In the genomic region with DNA sequence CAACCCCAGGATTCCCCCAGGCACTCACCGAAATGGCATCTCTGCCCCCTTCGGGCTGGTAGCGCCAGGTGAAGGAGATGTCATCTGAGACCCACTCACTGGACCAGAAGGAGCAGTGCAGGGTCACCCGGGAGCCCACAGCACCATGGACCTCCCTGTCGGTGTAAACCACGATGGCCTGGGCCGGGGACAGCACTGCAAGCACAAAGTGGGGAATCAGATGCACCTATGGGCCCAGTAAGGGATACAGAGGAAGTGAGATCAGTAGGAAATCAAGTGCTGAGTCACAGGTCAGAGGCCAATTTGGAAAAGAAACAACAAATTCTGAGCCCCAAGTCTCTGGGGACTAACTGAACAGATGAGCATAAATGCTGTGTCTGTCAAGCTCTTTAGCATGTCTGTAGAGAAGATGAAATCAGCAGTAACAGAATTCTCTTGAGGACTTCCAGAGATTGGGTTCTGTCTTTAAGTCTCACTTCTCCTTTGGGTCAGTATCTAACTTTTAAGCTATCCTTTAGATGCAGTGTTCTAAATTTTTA, we compare ENCODE assay signal across 8 cellular contexts. TPM values are rescaled to one million over a fixed set of nuclear protein-coding genes. Genes with fewer than 3 reads are reported as not detected.
DNase-seq lines count a peak whose midpoint lies in the region; ATAC-seq and TF ChIP-seq lines count a peak whose summit lies in the region.

No MANE protein-coding gene starts in this region.

- no peak for ATAC-seq in left lobe of liver

- H3K27ac ChIP-seq in neutrophil: peak overlapping the region; percentile 99

- H3K27me3 ChIP-seq in GM06990 (replicated peaks; ENCODE audit: control insufficient read depth, insufficient read depth, low read length) (no peaks in the 10 kb centered on the region), neutrophil (no peaks in the 10 kb centered on the region)

- TF ChIP-seq POLR2A in NB4 (IDR thresholded peaks at IDR 0.05; ENCODE audit: extremely low read depth, insufficient read length): no peak

- H3K36me3 ChIP-seq in GM06990 (ENCODE audit: control insufficient read depth, insufficient read depth, low read length) (no peaks in the 10 kb centered on the region), neutrophil (no peaks in the 10 kb centered on the region)

- no peaks in the 10 kb centered on the region for H3K9me3 ChIP-seq in neutrophil

- peaks cover 48 to 56% of the 10 kb centered on the region in 2 experiments for H3K4me1 ChIP-seq in neutrophil (ENCODE audit: control insufficient read depth in 1 of 2, insufficient read depth in 1 of 2, low read depth in 1 of 2, low read length in 1 of 2)

- H3K4me3 ChIP-seq in GM06990 (replicated peaks; ENCODE audit: low read depth, low read length) (no peak overlapping the region; the same call in 1 of the 2 replicates), NB4 (ENCODE audit: low read depth, low read length) (peak overlapping the region; percentile 47), neutrophil (ENCODE audit: low read depth in 1 of 2, low read length in 1 of 2) (peak overlapping the region; percentile 16 to 78)

- DNase-seq in GM06990 (ENCODE audit: extremely low read depth, insufficient read length) (peak; percentile 32), NB4 (ENCODE audit: low read depth) (peak; percentile 94), left lobe of liver (ENCODE audit: low spot score) (no peak), ureter (ENCODE audit: low spot score) (no peak), NCI-H748 (lab: John Stamatoyannopoulos, UW; ENCODE audit: unreplicated experiment) (no peak)
- peak; percentile 14 for DNase-seq in central memory CD4-positive, alpha-beta T cell
- no peak for DNase-seq in effector CD8-positive, alpha-beta T cell (lab: John Stamatoyannopoulos, UW)

- TF ChIP-seq CTCF in GM06990 (IDR thresholded peaks at IDR 0.05; ENCODE audit: insufficient read depth, low read length, poor library complexity, severe bottlenecking) (no peak), NB4 (IDR thresholded peaks at IDR 0.05; ENCODE audit: low read depth, low read length) (no peak), neutrophil (IDR thresholded peaks at IDR 0.05) (no peak)

RNA-seq across cellular contexts. Expression of a gene that starts 2.5 kb away (rescaled TPM):
- total RNA-seq in left lobe of liver: 2.4 TPM
- total RNA-seq in ureter: 3.1 TPM

RNA-seq across cellular contexts. Expression of a gene that starts 6.9 kb away (rescaled TPM):
- 223 TPM for total RNA-seq in left lobe of liver
- total RNA-seq in ureter: 169 TPM

RNA-seq across cellular contexts. Expression of a gene that starts 48.8 kb away (rescaled TPM):
- total RNA-seq in left lobe of liver: 5.1 TPM
- 66.5 TPM for total RNA-seq in ureter

Comparison
In these comparisons a context has a peak if more than half of its experiments do, and no peak if none do; other contexts are left out.
1. DNase-seq: peak in GM06990 (single experiment), NB4 (single experiment) and central memory CD4-positive, alpha-beta T cell (single experiment); none in left lobe of liver (single experiment), effector CD8-positive, alpha-beta T cell (single experiment), ureter (single experiment) and NCI-H748 (single experiment).
2. RNA of a gene that starts 48.8 kb away (total RNA-seq): 66.5 TPM in ureter (single experiment); 5.1 TPM in left lobe of liver (single experiment); every median in the first group is over 10 times any median in the second.